In genomic region chr12:93167841-93168492, GRCh38 we compare ENCODE assay signal across 8 cellular contexts.
A peak's percentile ranks its signal among the peaks of the same experiment; 100 is the strongest.
DNase-seq lines count a peak whose midpoint lies in the region; ATAC-seq and TF ChIP-seq lines count a peak whose summit lies in the region.

No MANE protein-coding gene starts in this region.

- peak; percentile 42 for DNase-seq in activated naive CD4-positive, alpha-beta T cell treated with Interleukin-2 at 50 U/mL for 16 hours
- no peak for DNase-seq in activated naive CD4-positive, alpha-beta T cell (lab: John Stamatoyannopoulos, UW)
- DNase-seq in SJSA1 (ENCODE audit: low read depth in 1 of 2, low spot score in 2 of 2) (peak in 1 of 2 experiments; percentile 18), fibroblast of mammary gland (ENCODE audit: low read depth) (no peak), ovary (no peak), middle frontal gyrus (ENCODE audit: extremely low spot score, low spot score) (no peak), PC-9 (no peak)

- TF ChIP-seq POLR2A in ovary (IDR thresholded peaks at IDR 0.05), result no peak

- no peaks in the 10 kb centered on the region for H3K79me2 ChIP-seq in PC-9 (ENCODE audit: low read depth)

- H3F3A ChIP-seq in PC-9 (ENCODE audit: insufficient read depth, low read depth), result peaks cover 18% of the 10 kb centered on the region

- ATAC-seq in HG02798 (IDR thresholded peaks at IDR 0.05; ENCODE audit: poor library complexity, unreplicated experiment), result peak; percentile 67

- no peaks in the 10 kb centered on the region for H3K9me3 ChIP-seq in SJSA1 (replicated peaks)
- H3K9me3 ChIP-seq in ovary, result no peaks in the 10 kb centered on the region
- no peaks in the 10 kb centered on the region for H3K9me3 ChIP-seq in PC-9 (ENCODE audit: insufficient read depth, low read depth)

- H3K4me1 ChIP-seq in SJSA1 (replicated peaks), result no peaks in the 10 kb centered on the region
- H3K4me1 ChIP-seq in ovary (ENCODE audit: insufficient read depth), result peaks cover 3% of the 10 kb centered on the region
- peaks cover 17% of the 10 kb centered on the region for H3K4me1 ChIP-seq in PC-9 (replicated peaks; ENCODE audit: insufficient read depth)

- TF ChIP-seq CTCF in fibroblast of mammary gland (conservative IDR thresholded peaks at IDR 0.05; ENCODE audit: control insufficient read depth, insufficient read depth, low read depth, low read length) (no peak), ovary (IDR thresholded peaks at IDR 0.05) (no peak), PC-9 (conservative IDR thresholded peaks at IDR 0.05) (no peak)

- H3K9me2 ChIP-seq in PC-9 (ENCODE audit: insufficient read depth), result no peaks in the 10 kb centered on the region

- H3K4me3 ChIP-seq in SJSA1, result peak overlapping the region; percentile 34
- H3K4me3 ChIP-seq in fibroblast of mammary gland (ENCODE audit: control insufficient read depth, low read depth, low read length), result peak overlapping the region; percentile 39
- peak overlapping the region; percentile 32 for H3K4me3 ChIP-seq in ovary
- no peak overlapping the region for H3K4me3 ChIP-seq in PC-9

- no peak overlapping the region for H3K4me2 ChIP-seq in PC-9

- 2 to 6% (median 5%) methylated on average over 16 of the region's 16 CpGs for WGBS in ovary, 3 donors

- TF ChIP-seq EP300 in ovary (IDR thresholded peaks at IDR 0.05), result no peak

- no peak overlapping the region for H2AFZ ChIP-seq in PC-9

- intact Hi-C loops in ovary (cut with DNase I), result no loop called here
- intact Hi-C loops in PC-9 (cut with micrococcal nuclease; ENCODE audit: unreplicated experiment), result no loop called here

- POLR2A ChIA-PET in PC-9 (lab: Charles Lee; ENCODE audit: unreplicated experiment), result no interaction called here

- H3K27me3 ChIP-seq in SJSA1 (replicated peaks), result no peaks in the 10 kb centered on the region
- no peaks in the 10 kb centered on the region for H3K27me3 ChIP-seq in ovary
- no peaks in the 10 kb centered on the region for H3K27me3 ChIP-seq in PC-9 (ENCODE audit: insufficient read depth, low read depth)

- no peaks in the 10 kb centered on the region for H4K20me1 ChIP-seq in PC-9 (ENCODE audit: insufficient read depth)

- H3K27ac ChIP-seq in SJSA1 (no peak overlapping the region), ovary (no peak overlapping the region), PC-9 (no peak overlapping the region)

- CTCF ChIA-PET in PC-9 (lab: Charles Lee), result no interaction called here

- BruUV-seq in PC-9 (replicated peaks; lab: Mats Ljungman, UMichigan), result no TSS peak

- no peaks in the 10 kb centered on the region for H3K36me3 ChIP-seq in SJSA1
- H3K36me3 ChIP-seq in ovary, result no peaks in the 10 kb centered on the region
- H3K36me3 ChIP-seq in PC-9 (ENCODE audit: low read depth), result no peaks in the 10 kb centered on the region
